ENCODE assay signal across 23 cellular contexts in the genomic region with DNA sequence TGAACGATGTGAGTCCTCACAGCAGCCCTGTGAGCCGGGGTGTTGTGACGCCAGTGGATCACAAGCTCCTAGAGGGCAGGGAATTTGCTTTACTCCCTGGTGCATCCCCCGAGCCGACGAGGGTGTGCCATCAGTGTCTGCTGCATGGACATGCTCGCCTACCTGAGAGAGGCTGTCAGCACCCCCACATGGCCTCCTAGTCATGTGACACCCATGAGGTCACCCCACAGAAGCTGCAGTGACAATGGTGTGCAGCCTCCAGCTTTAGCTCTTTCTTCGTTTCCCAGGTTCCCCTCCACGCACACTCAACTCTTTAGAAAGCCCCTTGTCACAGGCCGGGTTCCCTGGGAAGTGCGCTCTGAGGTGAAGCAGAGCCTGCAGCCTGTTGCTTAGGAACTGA. TPM values are rescaled to one million over a fixed set of nuclear protein-coding genes. Genes with fewer than 3 reads are reported as not detected.
"Had no signal": no experiment of that assay in that cellular context is flagged by ENCODE, and none has a peak within 500 bp of the region (broad histone marks: within the 10 kb centered on the region; RNA-seq: fewer than 3 reads in every experiment).

No MANE protein-coding gene starts in this region.

- FAIRE-seq: HepG2, RCC 7860 had no signal

- H3K9ac ChIP-seq: KMS-11 had no signal

- H3K4me2 ChIP-seq: KMS-11 had no signal

- H3K4me1 ChIP-seq: SJSA1 had no signal

- H3K9me3 ChIP-seq: SJSA1 had no signal

- H3K27ac ChIP-seq: KMS-11, SJSA1, SK-N-MC had no signal

- DNase-seq: IMR-90, NCI-H1092, NCI-H1436, NCI-H187, NCI-H2029, NCI-H2081 treated with DMSO at 0.1 percent for 48 hours, NCI-H2171, NCI-H345, NCI-H446 treated with DMSO at 0.1 percent for 48 hours, NCI-H510A treated with DMSO at 0.1 percent for 48 hours, NCI-H526, NCI-H82, Right ventricle myocardium superior, RPMI8226, SIG-M5 had no signal

- ATAC-seq: HepG2 had no signal

- H3K4me3 ChIP-seq: SJSA1, SK-N-MC had no signal

- H3K36me3 ChIP-seq: SJSA1 had no signal

RNA-seq across cellular contexts. Expression of gene GABBR2, which starts 19.8 kb away (rescaled TPM):
- total RNA-seq: LHCN-M2; MCF 10A; SJSA1; T-helper 1 cell treated with Interleukin-12 subunit alpha and Interleukin-12 subunit beta and Interleukin-4 antibody, amounts not matched to agents 30 ng/mL and 1 ng/mL, for 36 hours had no signal
- polyA plus RNA-seq: HepG2 had no signal
